ENCODE assay signal across 1 cellular context in the genomic region with DNA sequence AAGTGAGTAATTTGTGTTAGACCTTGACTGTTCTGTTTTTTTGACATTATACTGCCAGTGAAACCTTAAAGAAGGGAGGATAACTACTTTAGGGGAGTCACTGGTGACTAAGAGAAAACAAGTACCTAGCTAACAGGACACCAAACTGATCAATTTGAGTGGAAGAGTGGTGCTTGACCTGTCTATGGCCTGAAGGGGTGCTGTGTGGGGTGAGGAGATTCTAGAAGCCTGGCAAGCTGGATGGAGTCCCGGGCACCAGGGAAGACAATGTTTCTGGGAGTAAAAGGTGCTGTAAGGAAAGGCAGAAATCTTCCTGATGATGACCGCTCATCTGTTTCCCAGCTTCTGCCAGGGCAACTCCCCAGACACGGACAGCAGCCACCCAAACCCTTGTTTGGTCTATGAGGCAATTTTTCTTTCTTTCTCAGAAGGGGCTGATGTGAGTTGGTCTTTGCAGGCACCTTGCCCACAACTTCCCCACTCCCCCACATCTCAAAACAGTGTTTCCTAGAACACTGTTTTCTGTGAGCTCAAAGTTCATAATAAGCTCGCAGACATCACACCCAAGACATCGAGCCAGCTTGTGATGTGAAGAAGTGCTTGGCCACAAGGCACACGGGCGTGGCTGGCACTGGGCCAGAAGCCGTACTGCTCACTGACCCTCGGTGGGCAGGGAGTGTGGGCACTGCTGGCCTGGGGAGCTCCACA.
TF ChIP-seq lines count a peak whose summit lies in the region.

No MANE protein-coding gene starts in this region.

TF ChIP-seq in GM23338, 12 proteins besides CTCF, POLR2A, EP300 and RAD21 (continued from another document):
- TF ChIP-seq, protein P1, sequence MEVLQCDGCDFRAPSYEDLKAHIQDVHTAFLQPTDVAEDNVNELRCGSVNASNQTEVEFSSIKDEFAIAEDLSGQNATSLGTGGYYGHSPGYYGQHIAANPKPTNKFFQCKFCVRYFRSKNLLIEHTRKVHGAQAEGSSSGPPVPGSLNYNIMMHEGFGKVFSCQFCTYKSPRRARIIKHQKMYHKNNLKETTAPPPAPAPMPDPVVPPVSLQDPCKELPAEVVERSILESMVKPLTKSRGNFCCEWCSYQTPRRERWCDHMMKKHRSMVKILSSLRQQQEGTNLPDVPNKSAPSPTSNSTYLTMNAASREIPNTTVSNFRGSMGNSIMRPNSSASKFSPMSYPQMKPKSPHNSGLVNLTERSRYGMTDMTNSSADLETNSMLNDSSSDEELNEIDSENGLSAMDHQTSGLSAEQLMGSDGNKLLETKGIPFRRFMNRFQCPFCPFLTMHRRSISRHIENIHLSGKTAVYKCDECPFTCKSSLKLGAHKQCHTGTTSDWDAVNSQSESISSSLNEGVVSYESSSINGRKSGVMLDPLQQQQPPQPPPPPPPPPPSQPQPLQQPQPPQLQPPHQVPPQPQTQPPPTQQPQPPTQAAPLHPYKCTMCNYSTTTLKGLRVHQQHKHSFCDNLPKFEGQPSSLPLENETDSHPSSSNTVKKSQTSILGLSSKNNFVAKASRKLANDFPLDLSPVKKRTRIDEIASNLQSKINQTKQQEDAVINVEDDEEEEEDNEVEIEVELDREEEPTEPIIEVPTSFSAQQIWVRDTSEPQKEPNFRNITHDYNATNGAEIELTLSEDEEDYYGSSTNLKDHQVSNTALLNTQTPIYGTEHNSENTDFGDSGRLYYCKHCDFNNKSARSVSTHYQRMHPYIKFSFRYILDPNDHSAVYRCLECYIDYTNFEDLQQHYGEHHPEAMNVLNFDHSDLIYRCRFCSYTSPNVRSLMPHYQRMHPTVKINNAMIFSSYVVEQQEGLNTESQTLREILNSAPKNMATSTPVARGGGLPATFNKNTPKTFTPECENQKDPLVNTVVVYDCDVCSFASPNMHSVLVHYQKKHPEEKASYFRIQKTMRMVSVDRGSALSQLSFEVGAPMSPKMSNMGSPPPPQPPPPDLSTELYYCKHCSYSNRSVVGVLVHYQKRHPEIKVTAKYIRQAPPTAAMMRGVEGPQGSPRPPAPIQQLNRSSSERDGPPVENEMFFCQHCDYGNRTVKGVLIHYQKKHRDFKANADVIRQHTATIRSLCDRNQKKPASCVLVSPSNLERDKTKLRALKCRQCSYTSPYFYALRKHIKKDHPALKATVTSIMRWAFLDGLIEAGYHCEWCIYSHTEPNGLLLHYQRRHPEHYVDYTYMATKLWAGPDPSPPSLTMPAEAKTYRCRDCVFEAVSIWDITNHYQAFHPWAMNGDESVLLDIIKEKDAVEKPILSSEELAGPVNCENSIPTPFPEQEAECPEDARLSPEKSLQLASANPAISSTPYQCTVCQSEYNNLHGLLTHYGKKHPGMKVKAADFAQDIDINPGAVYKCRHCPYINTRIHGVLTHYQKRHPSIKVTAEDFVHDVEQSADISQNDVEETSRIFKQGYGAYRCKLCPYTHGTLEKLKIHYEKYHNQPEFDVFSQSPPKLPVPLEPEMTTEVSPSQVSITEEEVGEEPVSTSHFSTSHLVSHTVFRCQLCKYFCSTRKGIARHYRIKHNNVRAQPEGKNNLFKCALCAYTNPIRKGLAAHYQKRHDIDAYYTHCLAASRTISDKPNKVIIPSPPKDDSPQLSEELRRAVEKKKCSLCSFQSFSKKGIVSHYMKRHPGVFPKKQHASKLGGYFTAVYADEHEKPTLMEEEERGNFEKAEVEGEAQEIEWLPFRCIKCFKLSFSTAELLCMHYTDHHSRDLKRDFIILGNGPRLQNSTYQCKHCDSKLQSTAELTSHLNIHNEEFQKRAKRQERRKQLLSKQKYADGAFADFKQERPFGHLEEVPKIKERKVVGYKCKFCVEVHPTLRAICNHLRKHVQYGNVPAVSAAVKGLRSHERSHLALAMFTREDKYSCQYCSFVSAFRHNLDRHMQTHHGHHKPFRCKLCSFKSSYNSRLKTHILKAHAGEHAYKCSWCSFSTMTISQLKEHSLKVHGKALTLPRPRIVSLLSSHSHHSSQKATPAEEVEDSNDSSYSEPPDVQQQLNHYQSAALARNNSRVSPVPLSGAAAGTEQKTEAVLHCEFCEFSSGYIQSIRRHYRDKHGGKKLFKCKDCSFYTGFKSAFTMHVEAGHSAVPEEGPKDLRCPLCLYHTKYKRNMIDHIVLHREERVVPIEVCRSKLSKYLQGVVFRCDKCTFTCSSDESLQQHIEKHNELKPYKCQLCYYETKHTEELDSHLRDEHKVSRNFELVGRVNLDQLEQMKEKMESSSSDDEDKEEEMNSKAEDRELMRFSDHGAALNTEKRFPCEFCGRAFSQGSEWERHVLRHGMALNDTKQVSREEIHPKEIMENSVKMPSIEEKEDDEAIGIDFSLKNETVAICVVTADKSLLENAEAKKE (CRISPR knock-in tag; IDR thresholded peaks at IDR 0.05) = no peak
- TF ChIP-seq CREB1 (CRISPR knock-in tag; IDR thresholded peaks at IDR 0.05; ENCODE audit: low read depth) (no peak), NANOG (IDR thresholded peaks at IDR 0.05; ENCODE audit: borderline replicate concordance) (no peak), JUNB (IDR thresholded peaks at IDR 0.05; ENCODE audit: unreplicated experiment) (no peak), STAT1 (IDR thresholded peaks at IDR 0.05; ENCODE audit: unreplicated experiment) (no peak), ZNF114 (CRISPR knock-in tag; IDR thresholded peaks at IDR 0.05) (no peak)
- TF ChIP-seq, protein P2, sequence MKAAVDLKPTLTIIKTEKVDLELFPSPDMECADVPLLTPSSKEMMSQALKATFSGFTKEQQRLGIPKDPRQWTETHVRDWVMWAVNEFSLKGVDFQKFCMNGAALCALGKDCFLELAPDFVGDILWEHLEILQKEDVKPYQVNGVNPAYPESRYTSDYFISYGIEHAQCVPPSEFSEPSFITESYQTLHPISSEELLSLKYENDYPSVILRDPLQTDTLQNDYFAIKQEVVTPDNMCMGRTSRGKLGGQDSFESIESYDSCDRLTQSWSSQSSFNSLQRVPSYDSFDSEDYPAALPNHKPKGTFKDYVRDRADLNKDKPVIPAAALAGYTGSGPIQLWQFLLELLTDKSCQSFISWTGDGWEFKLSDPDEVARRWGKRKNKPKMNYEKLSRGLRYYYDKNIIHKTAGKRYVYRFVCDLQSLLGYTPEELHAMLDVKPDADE (IDR thresholded peaks at IDR 0.05) = no peak
- TF ChIP-seq, protein P3, sequence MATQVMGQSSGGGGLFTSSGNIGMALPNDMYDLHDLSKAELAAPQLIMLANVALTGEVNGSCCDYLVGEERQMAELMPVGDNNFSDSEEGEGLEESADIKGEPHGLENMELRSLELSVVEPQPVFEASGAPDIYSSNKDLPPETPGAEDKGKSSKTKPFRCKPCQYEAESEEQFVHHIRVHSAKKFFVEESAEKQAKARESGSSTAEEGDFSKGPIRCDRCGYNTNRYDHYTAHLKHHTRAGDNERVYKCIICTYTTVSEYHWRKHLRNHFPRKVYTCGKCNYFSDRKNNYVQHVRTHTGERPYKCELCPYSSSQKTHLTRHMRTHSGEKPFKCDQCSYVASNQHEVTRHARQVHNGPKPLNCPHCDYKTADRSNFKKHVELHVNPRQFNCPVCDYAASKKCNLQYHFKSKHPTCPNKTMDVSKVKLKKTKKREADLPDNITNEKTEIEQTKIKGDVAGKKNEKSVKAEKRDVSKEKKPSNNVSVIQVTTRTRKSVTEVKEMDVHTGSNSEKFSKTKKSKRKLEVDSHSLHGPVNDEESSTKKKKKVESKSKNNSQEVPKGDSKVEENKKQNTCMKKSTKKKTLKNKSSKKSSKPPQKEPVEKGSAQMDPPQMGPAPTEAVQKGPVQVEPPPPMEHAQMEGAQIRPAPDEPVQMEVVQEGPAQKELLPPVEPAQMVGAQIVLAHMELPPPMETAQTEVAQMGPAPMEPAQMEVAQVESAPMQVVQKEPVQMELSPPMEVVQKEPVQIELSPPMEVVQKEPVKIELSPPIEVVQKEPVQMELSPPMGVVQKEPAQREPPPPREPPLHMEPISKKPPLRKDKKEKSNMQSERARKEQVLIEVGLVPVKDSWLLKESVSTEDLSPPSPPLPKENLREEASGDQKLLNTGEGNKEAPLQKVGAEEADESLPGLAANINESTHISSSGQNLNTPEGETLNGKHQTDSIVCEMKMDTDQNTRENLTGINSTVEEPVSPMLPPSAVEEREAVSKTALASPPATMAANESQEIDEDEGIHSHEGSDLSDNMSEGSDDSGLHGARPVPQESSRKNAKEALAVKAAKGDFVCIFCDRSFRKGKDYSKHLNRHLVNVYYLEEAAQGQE (IDR thresholded peaks at IDR 0.05; ENCODE audit: unreplicated experiment) = no peak
